26 cellular contexts compared by ENCODE assay signal in genomic region chr15:62337934-62338333, GRCh38. TPM values are rescaled to one million over a fixed set of nuclear protein-coding genes. Genes with fewer than 3 reads are reported as not detected.
A peak's percentile ranks its signal among the peaks of the same experiment; 100 is the strongest.
DNase-seq lines count a peak whose midpoint lies in the region; ATAC-seq and TF ChIP-seq lines count a peak whose summit lies in the region.
"Had no signal": no experiment of that assay in that cellular context is flagged by ENCODE, and none has a peak within 500 bp of the region (broad histone marks: within the 10 kb centered on the region; RNA-seq: fewer than 3 reads in every experiment).

No MANE protein-coding gene starts in this region.

- TF ChIP-seq CTCF in RWPE2 (IDR thresholded peaks at IDR 0.05; ENCODE audit: poor library complexity, severe bottlenecking) = no peak
- TF ChIP-seq CTCF in tibial artery (IDR thresholded peaks at IDR 0.05) = no peak

- H3K27me3 Mint-ChIP-seq in stimulated activated memory B cell treated with anti-CD40 and anti-IgM and Interleukin-4, amounts not matched to agents 10 μg/mL and 1 μg/mL and 100 μg/mL, for 72 hours = peaks cover 27% of the 10 kb centered on the region
- no peaks in the 10 kb centered on the region for H3K27me3 Mint-ChIP-seq in T-helper 2 cell treated with Interferon-gamma antibody and Interleukin-4, amounts not matched to agents 5 μg/mL and 100 μg/mL, for 36 hours (ENCODE audit: low read depth)
- H3K27me3 Mint-ChIP-seq: CD4-positive, alpha-beta T cell had no signal

- intact Hi-C loops in tibial artery (cut with DNase I; ENCODE audit: low total_unique reads) (no loop called here), head of caudate nucleus (cut with DNase I) (no loop called here)

- H3K4me1 Mint-ChIP-seq in stimulated activated memory B cell treated with anti-CD40 and anti-IgM and Interleukin-4, amounts not matched to agents 10 μg/mL and 1 μg/mL and 100 μg/mL, for 72 hours = no peaks in the 10 kb centered on the region
- no peaks in the 10 kb centered on the region for H3K4me1 Mint-ChIP-seq in T-helper 2 cell treated with Interferon-gamma antibody and Interleukin-4, amounts not matched to agents 5 μg/mL and 100 μg/mL, for 36 hours (ENCODE audit: low read depth)

- H3K4me1 ChIP-seq in RWPE2 (ENCODE audit: insufficient read depth, poor library complexity, severe bottlenecking) (no peaks in the 10 kb centered on the region), tibial artery (no peaks in the 10 kb centered on the region)
- H3K4me1 ChIP-seq: Caco-2 had no signal

- no peak overlapping the region for H3K4me3 ChIP-seq in RWPE2 (ENCODE audit: severe bottlenecking)
- no peak overlapping the region for H3K4me3 ChIP-seq in tibial artery
- H3K4me3 ChIP-seq: BLaER1, MG63, SK-N-MC had no signal

- ATAC-seq in RWPE2 (ENCODE audit: low read depth) (peak; percentile 99), esophagus mucosa (peak; percentile 86), HG03196 (IDR thresholded peaks at IDR 0.05; ENCODE audit: unreplicated experiment) (no peak)
- ATAC-seq in stimulated activated memory B cell treated with anti-CD40 and anti-IgM and Interleukin-4, amounts not matched to agents 10 μg/mL and 1 μg/mL and 100 μg/mL, for 72 hours = peak; percentile 12
- ATAC-seq: HCT116 had no signal

- no peak overlapping the region for H3K4me3 Mint-ChIP-seq in stimulated activated memory B cell treated with anti-CD40 and anti-IgM and Interleukin-4, amounts not matched to agents 10 μg/mL and 1 μg/mL and 100 μg/mL, for 72 hours
- no peak overlapping the region for H3K4me3 Mint-ChIP-seq in T-helper 2 cell treated with Interferon-gamma antibody and Interleukin-4, amounts not matched to agents 5 μg/mL and 100 μg/mL, for 36 hours
- H3K4me3 Mint-ChIP-seq: CD4-positive, alpha-beta T cell had no signal

- H3K36me3 Mint-ChIP-seq in stimulated activated memory B cell treated with anti-CD40 and anti-IgM and Interleukin-4, amounts not matched to agents 10 μg/mL and 1 μg/mL and 100 μg/mL, for 72 hours = no peaks in the 10 kb centered on the region
- H3K36me3 Mint-ChIP-seq in T-helper 2 cell treated with Interferon-gamma antibody and Interleukin-4, amounts not matched to agents 5 μg/mL and 100 μg/mL, for 36 hours (ENCODE audit: low read depth) = no peaks in the 10 kb centered on the region

- peak; percentile 8 for DNase-seq in HT1080 (ENCODE audit: low read depth)
- DNase-seq in RWPE2 (ENCODE audit: low spot score) = no peak
- no peak for DNase-seq in T-helper 2 cell treated with Interferon-gamma antibody and Interleukin-4, amounts not matched to agents 5 μg/mL and 100 μg/mL, for 36 hours (ENCODE audit: low spot score)
- no peak for DNase-seq in tibial artery
- no peak for DNase-seq in head of caudate nucleus
- DNase-seq: Caco-2; CD4-positive, alpha-beta T cell; DMS 273 treated with DMSO at 0.1 percent for 48 hours; DND-41; Kasumi-1; MG63; NCI-H1048; NCI-H1436; NCI-H187 treated with DMSO at 0.1 percent for 48 hours; NCI-H2227 treated with DMSO at 0.1 percent for 48 hours; NCI-H510A treated with DMSO at 0.1 percent for 48 hours; NCI-H774; OCI-M1; SHP77; SW 1271 had no signal

- H3K27ac Mint-ChIP-seq in stimulated activated memory B cell treated with anti-CD40 and anti-IgM and Interleukin-4, amounts not matched to agents 10 μg/mL and 1 μg/mL and 100 μg/mL, for 72 hours = no peak overlapping the region
- H3K27ac Mint-ChIP-seq in T-helper 2 cell treated with Interferon-gamma antibody and Interleukin-4, amounts not matched to agents 5 μg/mL and 100 μg/mL, for 36 hours = no peak overlapping the region
- H3K27ac Mint-ChIP-seq: CD4-positive, alpha-beta T cell had no signal

- H3K27me3 ChIP-seq in RWPE2 (ENCODE audit: insufficient read depth, poor library complexity, severe bottlenecking) (no peaks in the 10 kb centered on the region), tibial artery (no peaks in the 10 kb centered on the region)
- H3K27me3 ChIP-seq: BLaER1, MG63 had no signal

- H3K27ac ChIP-seq in RWPE2 (ENCODE audit: poor library complexity, severe bottlenecking) = no peak overlapping the region
- H3K27ac ChIP-seq in tibial artery = no peak overlapping the region
- H3K27ac ChIP-seq: BLaER1, SK-N-MC had no signal

- H3K9me3 Mint-ChIP-seq in stimulated activated memory B cell treated with anti-CD40 and anti-IgM and Interleukin-4, amounts not matched to agents 10 μg/mL and 1 μg/mL and 100 μg/mL, for 72 hours = no peaks in the 10 kb centered on the region
- H3K9me3 Mint-ChIP-seq in T-helper 2 cell treated with Interferon-gamma antibody and Interleukin-4, amounts not matched to agents 5 μg/mL and 100 μg/mL, for 36 hours = no peaks in the 10 kb centered on the region
- H3K9me3 Mint-ChIP-seq: CD4-positive, alpha-beta T cell had no signal

- H3K36me3 ChIP-seq in RWPE2 (ENCODE audit: low read depth) (no peaks in the 10 kb centered on the region), tibial artery (no peaks in the 10 kb centered on the region)
- H3K36me3 ChIP-seq: BLaER1, MG63 had no signal

- no peaks in the 10 kb centered on the region for H3K9me3 ChIP-seq in RWPE2 (ENCODE audit: severe bottlenecking)
- no peaks in the 10 kb centered on the region for H3K9me3 ChIP-seq in tibial artery
- H3K9me3 ChIP-seq: Caco-2, MG63 had no signal

RNA-seq across cellular contexts. Expression of gene TLN2, which starts 52.4 kb away (rescaled TPM):
- total RNA-seq in HT1080 (2014; rRNA removed; shearing (Covaris generic)) = 32.9 and 34.2 TPM in 2 replicates
- polyA plus RNA-seq in HT1080 (2015; cell fraction: cytosol; rRNA removed) = 12.8 and 18.0 TPM in 2 replicates
- 18.2 and 25.5 TPM in 2 replicates for polyA plus RNA-seq in HT1080 (2015; cell fraction: nucleus; rRNA removed)
- total RNA-seq in esophagus mucosa = 2.7 TPM
